9 cellular contexts compared by ENCODE assay signal in the genomic region with DNA sequence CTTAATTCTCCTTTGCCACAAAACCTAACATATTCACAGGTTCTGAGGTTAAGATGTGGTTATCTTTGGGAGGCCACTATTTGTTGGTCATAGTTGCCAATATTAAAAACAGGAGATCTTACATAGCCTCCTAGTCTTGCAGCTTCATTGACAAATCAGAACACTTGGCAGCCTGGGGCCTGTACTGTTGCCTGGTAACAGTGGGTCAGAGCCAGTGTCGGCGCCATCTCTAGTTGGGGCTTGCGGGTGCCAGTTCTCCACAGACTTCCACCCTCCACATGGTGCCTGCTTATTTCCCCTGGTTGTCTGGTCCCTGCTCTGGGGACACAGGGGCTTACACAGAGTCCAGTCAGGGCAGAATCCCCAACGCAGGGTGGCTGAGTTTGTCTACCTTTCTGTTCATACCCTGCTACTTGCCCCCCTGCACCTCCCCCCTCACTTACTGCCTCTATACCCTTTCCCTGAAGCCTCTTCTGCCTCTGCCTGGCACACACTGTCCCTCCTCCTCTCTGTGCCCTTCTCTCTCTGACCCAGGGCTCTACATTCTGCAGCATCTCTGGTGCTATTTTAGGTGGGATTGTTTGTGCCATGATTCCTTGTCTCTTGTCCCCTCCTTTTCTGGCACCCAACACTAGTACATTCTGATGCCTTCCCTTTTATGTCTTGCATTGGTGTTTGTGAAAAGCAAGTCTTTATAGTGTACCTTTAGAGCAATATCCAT. TPM values are rescaled to one million over a fixed set of nuclear protein-coding genes. Genes with fewer than 3 reads are reported as not detected.
DNase-seq lines count a peak whose midpoint lies in the region; ATAC-seq and TF ChIP-seq lines count a peak whose summit lies in the region.
"Had no signal": no experiment of that assay in that cellular context is flagged by ENCODE, and none has a peak within 500 bp of the region (broad histone marks: within the 10 kb centered on the region; RNA-seq: fewer than 3 reads in every experiment).

No MANE protein-coding gene starts in this region.

- 43 to 62% methylated on average over 4 of the region's 4 CpGs for WGBS in heart right ventricle, 2 donors

- no peak for TF ChIP-seq CTCF in heart right ventricle (IDR thresholded peaks at IDR 0.05)

- peak overlapping the region; percentile 4 for H3K4me3 ChIP-seq in adipocyte (ENCODE audit: low read length)
- H3K4me3 ChIP-seq in heart right ventricle: peak overlapping the region in 1 of 10 donors; percentile 18

- H3K27me3 ChIP-seq in adipocyte (replicated peaks; ENCODE audit: control insufficient read depth, insufficient read depth, low read length): no peaks in the 10 kb centered on the region
- no peaks in the 10 kb centered on the region for H3K27me3 ChIP-seq in heart right ventricle

- intact Hi-C loops in heart right ventricle (cut with DNase I): no loop called here

- no peaks in the 10 kb centered on the region for H3K9me3 ChIP-seq in adipocyte (ENCODE audit: control insufficient read depth, low read length)
- H3K9me3 ChIP-seq in heart right ventricle: peaks cover 0 to 6% (median 0%) of the 10 kb centered on the region in 11 donors

- H3K4me1 ChIP-seq in adipocyte (ENCODE audit: control insufficient read depth, insufficient read depth, low read length) (peaks cover 34% of the 10 kb centered on the region), heart right ventricle (peaks cover 34 to 83% (median 73%) of the 10 kb centered on the region in 9 donors)

- DNase-seq in Ammon's horn (ENCODE audit: low spot score): peak; percentile 95
- DNase-seq in adipocyte (ENCODE audit: low read depth): no peak
- DNase-seq in heart right ventricle: peak; percentile 52 to 54
- peak; percentile 95 for DNase-seq in pons (ENCODE audit: low spot score)
- DNase-seq in NCI-H526 treated with DMSO at 0.1 percent for 48 hours (lab: John Stamatoyannopoulos, UW): no peak
- no peak for DNase-seq in retina
- DNase-seq: NCI-H2029 had no signal

- H3K9ac ChIP-seq in adipocyte (ENCODE audit: low read length): no peak overlapping the region

- no peaks in the 10 kb centered on the region for H3K36me3 ChIP-seq in adipocyte (ENCODE audit: control insufficient read depth, insufficient read depth, low read length, severe bottlenecking)
- H3K36me3 ChIP-seq in heart right ventricle: no peaks in the 10 kb centered on the region

- ATAC-seq in heart right ventricle (peak; percentile 50 to 92 (median 82)), HG03196 (IDR thresholded peaks at IDR 0.05; ENCODE audit: unreplicated experiment) (no peak), HG02884 (IDR thresholded peaks at IDR 0.05; ENCODE audit: unreplicated experiment) (no peak)

- H3K27ac ChIP-seq in heart right ventricle: peak overlapping the region; percentile 70 to 88 (median 81)

RNA-seq across cellular contexts. Expression of a gene that starts 13.4 kb away (rescaled TPM):
- total RNA-seq in heart right ventricle: 10 to 100 TPM; 42.7 to 83.1 (median 58.8) TPM
- 10 to 100 TPM; 20.0 to 27.9 TPM for polyA plus RNA-seq in heart right ventricle

Comparison
In these comparisons a context has a peak if more than half of its experiments do, and no peak if none do; other contexts are left out.
1. DNase-seq: peak in Ammon's horn (single experiment), heart right ventricle (2 of 2) and pons (single experiment); none in adipocyte (single experiment), NCI-H526 treated with DMSO at 0.1 percent for 48 hours (single experiment) and retina (single experiment).
2. ATAC-seq: peak in heart right ventricle (8 of 8); none in HG03196 (single experiment) and HG02884 (single experiment).